Comparison of ENCODE assay signal across 10 cellular contexts in the genomic region with DNA sequence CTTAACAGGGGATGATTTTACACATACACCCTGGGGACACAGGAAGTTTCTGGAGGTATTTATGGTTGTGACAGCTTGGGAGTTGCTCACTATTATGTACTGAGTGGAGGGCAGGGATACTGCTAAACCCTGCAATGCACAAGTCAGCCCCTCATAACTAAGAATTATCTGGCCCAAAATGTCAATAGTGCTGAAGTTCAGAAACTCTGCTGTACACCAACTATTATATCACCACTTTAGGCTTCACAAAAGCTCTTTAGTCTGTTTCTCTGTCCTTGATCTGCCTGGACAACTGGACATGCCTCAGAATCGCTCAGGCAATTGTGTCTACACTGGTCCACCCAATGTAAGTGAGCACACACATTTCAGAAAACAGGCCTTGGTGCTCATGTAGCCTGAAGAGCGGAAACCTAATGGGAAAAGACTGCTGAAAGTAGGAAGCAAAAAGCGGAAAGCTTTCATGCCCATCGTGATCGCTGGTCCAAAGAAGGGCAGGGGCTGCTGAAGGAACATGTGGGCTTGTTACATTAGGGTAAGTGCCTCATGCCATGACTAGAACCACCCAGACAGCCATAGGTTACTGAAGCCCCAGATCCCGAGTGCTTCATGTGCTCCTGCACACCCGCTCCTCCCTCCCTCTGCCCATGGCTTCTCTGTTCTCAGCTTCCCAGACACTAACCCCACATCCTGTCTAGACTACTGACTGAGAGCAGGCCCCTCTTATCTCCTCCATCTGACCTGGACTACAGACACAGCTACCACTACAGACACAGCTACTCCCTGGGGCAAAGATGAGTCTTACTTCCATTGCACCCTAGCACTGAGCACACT.
DNase-seq lines count a peak whose midpoint lies in the region; ATAC-seq and TF ChIP-seq lines count a peak whose summit lies in the region.
"Had no signal": no experiment of that assay in that cellular context is flagged by ENCODE, and none has a peak within 500 bp of the region (broad histone marks: within the 10 kb centered on the region; RNA-seq: fewer than 3 reads in every experiment).

No MANE protein-coding gene starts in this region.

- ATAC-seq in HCT116: peak; percentile 14; the same call in 1 of the 2 replicates
- ATAC-seq in Right ventricle myocardium inferior: no peak

- H3K9me2 ChIP-seq in HCT116 (ENCODE audit: insufficient read depth): no peaks in the 10 kb centered on the region

- H2AFZ ChIP-seq in HCT116 (ENCODE audit: low read depth, low read length, poor library complexity, severe bottlenecking): no peak overlapping the region

- peaks cover 29% of the 10 kb centered on the region for H3K4me1 Mint-ChIP-seq in activated CD4-positive, alpha-beta T cell treated with anti-CD3 and anti-CD28 coated beads, Interleukin-2, amount 10 ng/mL, durations not matched to agents 24 days and 14 days

- H4K20me1 ChIP-seq in HCT116 (ENCODE audit: insufficient read depth): no peaks in the 10 kb centered on the region

- H3K4me2 ChIP-seq in HCT116 (ENCODE audit: low read length): no peak overlapping the region

- H3K36me3 ChIP-seq in BE2C: no peaks in the 10 kb centered on the region
- H3K36me3 ChIP-seq in HCT116 (ENCODE audit: control insufficient read depth in 1 of 2, insufficient read depth in 2 of 2, low read length in 2 of 2): no peaks in the 10 kb centered on the region
- H3K36me3 ChIP-seq: ascending aorta had no signal

- no peaks in the 10 kb centered on the region for H3K9me3 Mint-ChIP-seq in activated CD4-positive, alpha-beta T cell treated with anti-CD3 and anti-CD28 coated beads, Interleukin-2, amount 10 ng/mL, durations not matched to agents 24 days and 14 days

- TF ChIP-seq POLR2A in HCT116 (IDR thresholded peaks at IDR 0.05; ENCODE audit: borderline replicate concordance, extremely low read depth, insufficient read depth, insufficient read length): no peak

- CTCF ChIA-PET in HCT116 (lab: Charles Lee): no interaction called here

- no peaks in the 10 kb centered on the region for H3K27me3 Mint-ChIP-seq in activated CD4-positive, alpha-beta T cell treated with anti-CD3 and anti-CD28 coated beads, Interleukin-2, amount 10 ng/mL, durations not matched to agents 24 days and 14 days

- H3K4me1 ChIP-seq in BE2C (peaks cover 26% of the 10 kb centered on the region), HCT116 (ENCODE audit: control insufficient read depth in 1 of 2, insufficient read depth in 2 of 2, low read length in 2 of 2) (peaks cover 0 to 5% of the 10 kb centered on the region in 2 experiments; a peak in 2 of 4 replicates)
- H3K4me1 ChIP-seq: ascending aorta had no signal

- RAD21 ChIA-PET in HCT116 (lab: Charles Lee; ENCODE audit: low non-redundant PET in 1 of 2, low total read pairs in 2 of 2, uncharacterized antibody in 2 of 2, unreplicated experiment in 2 of 2): no interaction called here

- no peaks in the 10 kb centered on the region for H3K36me3 Mint-ChIP-seq in activated CD4-positive, alpha-beta T cell treated with anti-CD3 and anti-CD28 coated beads, Interleukin-2, amount 10 ng/mL, durations not matched to agents 24 days and 14 days (ENCODE audit: low read depth)

- no peak overlapping the region for H3K27ac ChIP-seq in HCT116 (ENCODE audit: low read depth, low read length)
- H3K27ac ChIP-seq: ascending aorta had no signal

- POLR2A ChIA-PET in HCT116 (lab: Charles Lee): interaction anchor here (0.6 kb wide), 1 partner anchor 1481 kb away, joined by 5 read pairs; no protein-coding TSS in a partner anchor

- TF ChIP-seq RAD21 in HCT116 (IDR thresholded peaks at IDR 0.05; ENCODE audit: low read depth): no peak

- H3K9ac ChIP-seq in HCT116 (ENCODE audit: low read length): no peak overlapping the region

- H3K27ac Mint-ChIP-seq in activated CD4-positive, alpha-beta T cell treated with anti-CD3 and anti-CD28 coated beads, Interleukin-2, amount 10 ng/mL, durations not matched to agents 24 days and 14 days: no peak overlapping the region

- no peaks in the 10 kb centered on the region for H3K79me2 ChIP-seq in HCT116 (ENCODE audit: insufficient read depth, low read length)

- peak overlapping the region; percentile 20; the same call in 1 of the 2 replicates for H3K4me3 ChIP-seq in BE2C (ENCODE audit: low read depth, low read length)
- H3K4me3 ChIP-seq in HCT116 (replicated peaks in 1 of 2; ENCODE audit: low read depth in 1 of 2, low read length in 2 of 2): no peak overlapping the region
- H3K4me3 ChIP-seq: ascending aorta had no signal

- TF ChIP-seq CTCF in BE2C (IDR thresholded peaks at IDR 0.05; ENCODE audit: low read depth, low read length) (no peak), HCT116 (IDR thresholded peaks at IDR 0.05 in 2 of 3, conservative IDR thresholded peaks at IDR 0.05 in 1 of 3; ENCODE audit: borderline replicate concordance in 1 of 3, insufficient read depth in 1 of 3, low read depth in 2 of 3, low read length in 2 of 3) (no peak)

- H3K27me3 ChIP-seq in BE2C: no peaks in the 10 kb centered on the region
- no peaks in the 10 kb centered on the region for H3K27me3 ChIP-seq in HCT116 (ENCODE audit: insufficient read depth, low read length)
- H3K27me3 ChIP-seq: ascending aorta had no signal

- DNase-seq in BE2C: peak; percentile 89
- no peak for DNase-seq in HCT116 (ENCODE audit: low read depth, low spot score)
- peak; percentile 67 for DNase-seq in activated CD4-positive, alpha-beta T cell treated with anti-CD3 and anti-CD28 coated beads, Interleukin-2, amount 10 ng/mL, durations not matched to agents 24 days and 14 days
- peak; percentile 99 for DNase-seq in islet precursor cell
- no peak for DNase-seq in HCEC 1CT
- DNase-seq in mucosa of gallbladder (ENCODE audit: low spot score): no peak
- DNase-seq in NK-92 treated with Interleukin-12 subunit alpha and Interleukin-12 subunit beta, amount 100 ng/mL, for 24 hours (lab: John Stamatoyannopoulos, UW): no peak
- DNase-seq in Right ventricle myocardium inferior (ENCODE audit: missing footprints): no peak
- DNase-seq: foreskin fibroblast had no signal

- intact Hi-C loops in HCT116 (cut with micrococcal nuclease): no loop called here
- intact Hi-C loops in activated CD4-positive, alpha-beta T cell treated with anti-CD3 and anti-CD28 coated beads, Interleukin-2, amount 10 ng/mL, durations not matched to agents 24 days and 14 days (cut with micrococcal nuclease): no loop called here
- intact Hi-C loops in Right ventricle myocardium inferior (cut with DNase I): no loop called here

- H3K9me3 ChIP-seq in BE2C: no peaks in the 10 kb centered on the region
- H3K9me3 ChIP-seq in HCT116 (ENCODE audit: control insufficient read depth in 1 of 2, insufficient read depth in 1 of 2, low read depth in 1 of 2, low read length in 2 of 2): no peaks in the 10 kb centered on the region
- H3K9me3 ChIP-seq: ascending aorta had no signal

- H3K4me3 Mint-ChIP-seq in activated CD4-positive, alpha-beta T cell treated with anti-CD3 and anti-CD28 coated beads, Interleukin-2, amount 10 ng/mL, durations not matched to agents 24 days and 14 days: peak overlapping the region; percentile 20

- no TSS peak for BruUV-seq in HCT116 (replicated peaks; lab: Mats Ljungman, UMichigan)

TF ChIP-seq in HCT116, 20 proteins besides CTCF, POLR2A, EP300 and RAD21:
- TF ChIP-seq POLR2AphosphoS5 (IDR thresholded peaks at IDR 0.05; ENCODE audit: low read depth, low read length) (no peak), EZH2 (IDR thresholded peaks at IDR 0.05) (no peak), FOSL1 (IDR thresholded peaks at IDR 0.05; ENCODE audit: low read depth) (no peak), JUND (IDR thresholded peaks at IDR 0.05) (no peak), SP1 (IDR thresholded peaks at IDR 0.05; ENCODE audit: low read depth) (no peak), ATF3 (IDR thresholded peaks at IDR 0.05) (no peak)
- TF ChIP-seq, protein P1, sequence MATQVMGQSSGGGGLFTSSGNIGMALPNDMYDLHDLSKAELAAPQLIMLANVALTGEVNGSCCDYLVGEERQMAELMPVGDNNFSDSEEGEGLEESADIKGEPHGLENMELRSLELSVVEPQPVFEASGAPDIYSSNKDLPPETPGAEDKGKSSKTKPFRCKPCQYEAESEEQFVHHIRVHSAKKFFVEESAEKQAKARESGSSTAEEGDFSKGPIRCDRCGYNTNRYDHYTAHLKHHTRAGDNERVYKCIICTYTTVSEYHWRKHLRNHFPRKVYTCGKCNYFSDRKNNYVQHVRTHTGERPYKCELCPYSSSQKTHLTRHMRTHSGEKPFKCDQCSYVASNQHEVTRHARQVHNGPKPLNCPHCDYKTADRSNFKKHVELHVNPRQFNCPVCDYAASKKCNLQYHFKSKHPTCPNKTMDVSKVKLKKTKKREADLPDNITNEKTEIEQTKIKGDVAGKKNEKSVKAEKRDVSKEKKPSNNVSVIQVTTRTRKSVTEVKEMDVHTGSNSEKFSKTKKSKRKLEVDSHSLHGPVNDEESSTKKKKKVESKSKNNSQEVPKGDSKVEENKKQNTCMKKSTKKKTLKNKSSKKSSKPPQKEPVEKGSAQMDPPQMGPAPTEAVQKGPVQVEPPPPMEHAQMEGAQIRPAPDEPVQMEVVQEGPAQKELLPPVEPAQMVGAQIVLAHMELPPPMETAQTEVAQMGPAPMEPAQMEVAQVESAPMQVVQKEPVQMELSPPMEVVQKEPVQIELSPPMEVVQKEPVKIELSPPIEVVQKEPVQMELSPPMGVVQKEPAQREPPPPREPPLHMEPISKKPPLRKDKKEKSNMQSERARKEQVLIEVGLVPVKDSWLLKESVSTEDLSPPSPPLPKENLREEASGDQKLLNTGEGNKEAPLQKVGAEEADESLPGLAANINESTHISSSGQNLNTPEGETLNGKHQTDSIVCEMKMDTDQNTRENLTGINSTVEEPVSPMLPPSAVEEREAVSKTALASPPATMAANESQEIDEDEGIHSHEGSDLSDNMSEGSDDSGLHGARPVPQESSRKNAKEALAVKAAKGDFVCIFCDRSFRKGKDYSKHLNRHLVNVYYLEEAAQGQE (IDR thresholded peaks at IDR 0.05; ENCODE audit: low read depth): no peak
TF ChIP-seq in HCT116: peak in this region for 0.

Comparison
In these comparisons a context has a peak if more than half of its experiments do, and no peak if none do; other contexts are left out.
1. DNase-seq: peak in BE2C (single experiment), activated CD4-positive, alpha-beta T cell treated with anti-CD3 and anti-CD28 coated beads, Interleukin-2, amount 10 ng/mL, durations not matched to agents 24 days and 14 days (single experiment) and islet precursor cell (single experiment); none in HCT116 (single experiment), HCEC 1CT (single experiment), mucosa of gallbladder (single experiment), NK-92 treated with Interleukin-12 subunit alpha and Interleukin-12 subunit beta, amount 100 ng/mL, for 24 hours (single experiment) and Right ventricle myocardium inferior (single experiment).